In genomic region chrX:97401154-97401553, GRCh38 we compare ENCODE assay signal across 10 cellular contexts.
DNase-seq lines count a peak whose midpoint lies in the region; ATAC-seq and TF ChIP-seq lines count a peak whose summit lies in the region.
"Had no signal": no experiment of that assay in that cellular context is flagged by ENCODE, and none has a peak within 500 bp of the region (broad histone marks: within the 10 kb centered on the region; RNA-seq: fewer than 3 reads in every experiment).

No MANE protein-coding gene starts in this region.

- no peaks in the 10 kb centered on the region for H3K9me3 ChIP-seq in BE2C

- peak; percentile 32 for DNase-seq in activated CD4-positive, alpha-beta T cell treated with anti-CD3 and anti-CD28 coated beads for 36 hours
- no peak for DNase-seq in activated CD4-positive, alpha-beta T cell treated with anti-CD3 and anti-CD28 coated beads for 4 hours
- DNase-seq in fibroblast of mammary gland (ENCODE audit: low read depth) (peak; percentile 50), head of caudate nucleus (no peak), BE2C (no peak)
- DNase-seq: NCI-H1417 treated with DMSO at 0.1 percent for 48 hours had no signal

- peak; percentile 48 for ATAC-seq in activated CD4-positive, alpha-beta T cell treated with anti-CD3 and anti-CD28 coated beads for 36 hours
- peak; percentile 53 for ATAC-seq in GM21447 (IDR thresholded peaks at IDR 0.05; ENCODE audit: unreplicated experiment)
- peak; percentile 66 for ATAC-seq in HG03280 (IDR thresholded peaks at IDR 0.05; ENCODE audit: unreplicated experiment)
- no peak for ATAC-seq in GM21515 (IDR thresholded peaks at IDR 0.05; ENCODE audit: unreplicated experiment)
- ATAC-seq: right cardiac atrium had no signal

- no peak overlapping the region for H3K27ac Mint-ChIP-seq in activated CD4-positive, alpha-beta T cell treated with anti-CD3 and anti-CD28 coated beads for 36 hours

- H3K36me3 Mint-ChIP-seq in activated CD4-positive, alpha-beta T cell treated with anti-CD3 and anti-CD28 coated beads for 36 hours (ENCODE audit: low read depth), result no peaks in the 10 kb centered on the region

- CTCF ChIA-PET in activated CD4-positive, alpha-beta T cell treated with anti-CD3 and anti-CD28 coated beads for 36 hours (lab: Charles Lee), result no interaction called here

- intact Hi-C loops in activated CD4-positive, alpha-beta T cell treated with anti-CD3 and anti-CD28 coated beads for 36 hours (cut with DNase I, micrococcal nuclease), result loop anchor here in 1 of 2 experiments (5.0 kb wide), 2 partner anchors 189 to 364 kb away; no protein-coding TSS in a partner anchor
- intact Hi-C loops in head of caudate nucleus (cut with DNase I), result no loop called here

- H3K4me1 ChIP-seq in BE2C, result no peaks in the 10 kb centered on the region

- no peaks in the 10 kb centered on the region for H3K36me3 ChIP-seq in BE2C

- H3K27me3 ChIP-seq in BE2C, result no peaks in the 10 kb centered on the region

- H3K4me3 ChIP-seq in fibroblast of mammary gland (ENCODE audit: control insufficient read depth, low read depth, low read length) (no peak overlapping the region), BE2C (ENCODE audit: low read depth, low read length) (no peak overlapping the region)

- TF ChIP-seq CTCF in fibroblast of mammary gland (conservative IDR thresholded peaks at IDR 0.05; ENCODE audit: control insufficient read depth, insufficient read depth, low read depth, low read length) (no peak), BE2C (IDR thresholded peaks at IDR 0.05; ENCODE audit: low read depth, low read length) (no peak)

- POLR2A ChIA-PET in activated CD4-positive, alpha-beta T cell treated with anti-CD3 and anti-CD28 coated beads for 36 hours (lab: Charles Lee), result no interaction called here

- H3K9me3 Mint-ChIP-seq in activated CD4-positive, alpha-beta T cell treated with anti-CD3 and anti-CD28 coated beads for 36 hours (ENCODE audit: low read depth), result no peaks in the 10 kb centered on the region

- no peak overlapping the region for H3K4me3 Mint-ChIP-seq in activated CD4-positive, alpha-beta T cell treated with anti-CD3 and anti-CD28 coated beads for 36 hours

- peaks cover 50% of the 10 kb centered on the region for H3K4me1 Mint-ChIP-seq in activated CD4-positive, alpha-beta T cell treated with anti-CD3 and anti-CD28 coated beads for 36 hours

- H3K27me3 Mint-ChIP-seq in activated CD4-positive, alpha-beta T cell treated with anti-CD3 and anti-CD28 coated beads for 36 hours, result no peaks in the 10 kb centered on the region

Comparison
In these comparisons a context has a peak if more than half of its experiments do, and no peak if none do; other contexts are left out.
1. DNase-seq: peak in activated CD4-positive, alpha-beta T cell treated with anti-CD3 and anti-CD28 coated beads for 36 hours (single experiment) and fibroblast of mammary gland (single experiment); none in activated CD4-positive, alpha-beta T cell treated with anti-CD3 and anti-CD28 coated beads for 4 hours (0 of 2), head of caudate nucleus (0 of 42) and BE2C (single experiment).